11 cellular contexts compared by ENCODE assay signal in genomic region chr11:78802058-78802633, GRCh38.
DNase-seq lines count a peak whose midpoint lies in the region; ATAC-seq and TF ChIP-seq lines count a peak whose summit lies in the region.
"Had no signal": no experiment of that assay in that cellular context is flagged by ENCODE, and none has a peak within 500 bp of the region (broad histone marks: within the 10 kb centered on the region; RNA-seq: fewer than 3 reads in every experiment).

No MANE protein-coding gene starts in this region.

- DNase-seq in AG10803 (ENCODE audit: low read depth) (peak; percentile 63), Right ventricle myocardium superior (no peak), substantia nigra (lab: John Stamatoyannopoulos, UW) (no peak)
- DNase-seq: activated CD4-positive, alpha-beta memory T cell treated with anti-CD3 and anti-CD28 coated beads for 36 hours; AML-193 had no signal

- H3K4me1 ChIP-seq in parathyroid adenoma, result peaks cover 10% of the 10 kb centered on the region
- H3K4me1 ChIP-seq: psoas muscle had no signal

- H3K27me3 ChIP-seq in parathyroid adenoma (ENCODE audit: control insufficient read depth, insufficient read depth, low read length), result no peaks in the 10 kb centered on the region

- no peak overlapping the region for H3K9ac ChIP-seq in parathyroid adenoma

- no peak overlapping the region for H3K4me2 ChIP-seq in parathyroid adenoma (ENCODE audit: low read length)

- TF ChIP-seq CTCF in AG10803 (conservative IDR thresholded peaks at IDR 0.05; ENCODE audit: low read length) (no peak), parathyroid adenoma (IDR thresholded peaks at IDR 0.05) (no peak)

- H3K9me3 ChIP-seq in parathyroid adenoma (ENCODE audit: control insufficient read depth, low read length), result no peaks in the 10 kb centered on the region
- H3K9me3 ChIP-seq: psoas muscle had no signal

- intact Hi-C loops in Right ventricle myocardium superior (cut with DNase I), result no loop called here

- ATAC-seq in Right ventricle myocardium superior (ENCODE audit: poor library complexity) (peak; percentile 65), HG02970 (IDR thresholded peaks at IDR 0.05; ENCODE audit: low FRiP score, unreplicated experiment) (no peak), HG02840 (IDR thresholded peaks at IDR 0.05; ENCODE audit: low FRiP score, unreplicated experiment) (no peak), GM19397 (IDR thresholded peaks at IDR 0.05; ENCODE audit: unreplicated experiment) (no peak)

- no peak overlapping the region for H3K4me3 ChIP-seq in AG10803 (ENCODE audit: low read length)
- H3K4me3 ChIP-seq in parathyroid adenoma (ENCODE audit: low read depth, low read length), result no peak overlapping the region
- H3K4me3 ChIP-seq: psoas muscle had no signal

- H3K79me2 ChIP-seq in parathyroid adenoma, result no peaks in the 10 kb centered on the region

- H3K36me3 ChIP-seq in parathyroid adenoma (ENCODE audit: control insufficient read depth, insufficient read depth, low read length), result no peaks in the 10 kb centered on the region

- peak overlapping the region; percentile 42 for H3K27ac ChIP-seq in angular gyrus (ENCODE audit: low read depth, low read length)
- peak overlapping the region; percentile 29 for H3K27ac ChIP-seq in parathyroid adenoma
- no peak overlapping the region for H3K27ac ChIP-seq in substantia nigra (ENCODE audit: low read depth, low read length, poor library complexity, severe bottlenecking)
- H3K27ac ChIP-seq: psoas muscle had no signal

- no peak overlapping the region for H2AFZ ChIP-seq in parathyroid adenoma
